8 cellular contexts compared by ENCODE assay signal in genomic region chr14:69643430-69644200, GRCh38. TPM values are rescaled to one million over a fixed set of nuclear protein-coding genes. Genes with fewer than 3 reads are reported as not detected.
DNase-seq lines count a peak whose midpoint lies in the region; TF ChIP-seq lines count a peak whose summit lies in the region.

No MANE protein-coding gene starts in this region.

- DNase-seq in GM23248 (peak; percentile 54), NCI-H345 (lab: John Stamatoyannopoulos, UW) (peak; percentile 95), esophagus muscularis mucosa (ENCODE audit: extremely low spot score) (no peak), D341Med (ENCODE audit: low spot score) (no peak), inferior parietal cortex (ENCODE audit: extremely low spot score) (no peak), WERI-Rb-1 (no peak)
- DNase-seq in activated CD8-positive, alpha-beta memory T cell treated with anti-CD3 and anti-CD28 coated beads for 4 hours (ENCODE audit: low read depth in 2 of 2) = peak; percentile 47 to 64

- no peak overlapping the region for H2AFZ ChIP-seq in GM23248

- intact Hi-C loops in esophagus muscularis mucosa (cut with DNase I) = no loop called here

- H3K36me3 ChIP-seq in GM23248 (ENCODE audit: low read depth) (no peaks in the 10 kb centered on the region), esophagus muscularis mucosa (no peaks in the 10 kb centered on the region), WERI-Rb-1 (peaks cover 24% of the 10 kb centered on the region)

- no peaks in the 10 kb centered on the region for H3K9me2 ChIP-seq in GM23248 (ENCODE audit: insufficient read depth)

- H3K9me3 ChIP-seq in GM23248 (ENCODE audit: low read depth) = no peaks in the 10 kb centered on the region
- H3K9me3 ChIP-seq in esophagus muscularis mucosa = no peaks in the 10 kb centered on the region
- H3K9me3 ChIP-seq in WERI-Rb-1 (ENCODE audit: severe bottlenecking) = peaks cover 18% of the 10 kb centered on the region

- H4K20me1 ChIP-seq in GM23248 (ENCODE audit: insufficient read depth) = peaks cover 5% of the 10 kb centered on the region; the same call in 1 of the 2 replicates

- WGBS in GM23248 (ENCODE audit: low coverage in 1 of 2, low lambda C conversion rate in 2 of 2, missing lambda C conversion rate in 2 of 2), 2 experiments = 73 to 77% methylated on average over 5 of the region's 5 CpGs
- WGBS in esophagus muscularis mucosa = 68% methylated on average over 5 of the region's 5 CpGs

- no peaks in the 10 kb centered on the region for H3K27me3 ChIP-seq in GM23248 (replicated peaks; ENCODE audit: insufficient read depth)
- no peaks in the 10 kb centered on the region for H3K27me3 ChIP-seq in esophagus muscularis mucosa
- H3K27me3 ChIP-seq in WERI-Rb-1 (ENCODE audit: insufficient read depth, low read depth, severe bottlenecking) = no peaks in the 10 kb centered on the region

- no peak for TF ChIP-seq CTCF in esophagus muscularis mucosa (IDR thresholded peaks at IDR 0.05)
- no peak for TF ChIP-seq CTCF in WERI-Rb-1 (IDR thresholded peaks at IDR 0.05; ENCODE audit: low read depth, low read length)

- H3K4me1 ChIP-seq in GM23248 (ENCODE audit: insufficient read depth) (peaks cover 13% of the 10 kb centered on the region), esophagus muscularis mucosa (peaks cover 50 to 76% (median 61%) of the 10 kb centered on the region in 4 donors)

- peaks cover 8% of the 10 kb centered on the region for H3F3A ChIP-seq in GM23248 (ENCODE audit: insufficient read depth)

- no peak for TF ChIP-seq POLR2A in esophagus muscularis mucosa (IDR thresholded peaks at IDR 0.05; ENCODE audit: low read depth)

- no peak overlapping the region for H3K9ac ChIP-seq in GM23248

- TF ChIP-seq EP300 in esophagus muscularis mucosa (IDR thresholded peaks at IDR 0.05) = no peak

- in situ Hi-C loops in GM23248 (cut with MboI) = no loop called here

- H3K27ac ChIP-seq in GM23248 (no peak overlapping the region), esophagus muscularis mucosa (replicated peaks in 1 of 4) (peak overlapping the region in 3 of 4 donors; percentile 11 to 55 (median 54)), skin epidermis (peak overlapping the region in 12 of 21 experiments; percentile 5 to 69 (median 29)), WERI-Rb-1 (no peak overlapping the region)

- H3K79me2 ChIP-seq in GM23248 (ENCODE audit: insufficient read depth) = peaks cover 100% of the 10 kb centered on the region

- H3K4me2 ChIP-seq in GM23248 (ENCODE audit: unreplicated experiment) = no peak overlapping the region

- H3K4me3 ChIP-seq in GM23248 = no peak overlapping the region
- no peak overlapping the region for H3K4me3 ChIP-seq in esophagus muscularis mucosa
- no peak overlapping the region for H3K4me3 ChIP-seq in skin epidermis
- H3K4me3 ChIP-seq in WERI-Rb-1 (ENCODE audit: low read depth, low read length) = no peak overlapping the region

RNA-seq across cellular contexts. Expression of gene SUSD6, which starts 32.2 kb away (rescaled TPM):
- total RNA-seq in GM23248 (2014; rRNA removed; shearing (Covaris generic)) = 12.2 and 15.6 TPM in 2 replicates
- 23.2 and 24.1 TPM in 2 replicates for polyA plus RNA-seq in GM23248 (2016; fragmentation: Nextera tagmentation; extraction: Ambion mirVana)
- 10 to 100 TPM; 21.2 to 89.5 (median 43.5) TPM for total RNA-seq in esophagus muscularis mucosa

Comparison
In these comparisons a context has a peak if more than half of its experiments do, and no peak if none do; other contexts are left out.
1. DNase-seq: peak in GM23248 (single experiment), NCI-H345 (single experiment) and activated CD8-positive, alpha-beta memory T cell treated with anti-CD3 and anti-CD28 coated beads for 4 hours (2 of 2); none in esophagus muscularis mucosa (single experiment), D341Med (single experiment), inferior parietal cortex (single experiment) and WERI-Rb-1 (single experiment).
2. H3K27ac ChIP-seq: peak in esophagus muscularis mucosa (3 of 4) and skin epidermis (12 of 21); none in GM23248 (single experiment) and WERI-Rb-1 (single experiment).